Comparison of ENCODE assay signal across 1 cellular context in genomic region chr2:55419514-55420243, GRCh38.
TF ChIP-seq lines count a peak whose summit lies in the region.

Gene CCDC88A, minus strand, starts transcription at chr2:55419856. Its CDS starts 777 bp downstream, at chr2:55419079.

TF ChIP-seq in K562, 482 proteins besides CTCF, POLR2A, EP300 and RAD21 (continued from another document and continues in another):
- TF ChIP-seq ZBTB33 (CRISPR knock-in tag; IDR thresholded peaks at IDR 0.05) (peak; percentile 77), RB1 (IDR thresholded peaks at IDR 0.05; ENCODE audit: low read depth) (peak; percentile 99), KLF1 (tag; IDR thresholded peaks at IDR 0.05) (peak; percentile 66; the same call in 1 of the 2 replicates), GATAD2B (IDR thresholded peaks at IDR 0.05; ENCODE audit: borderline replicate concordance) (peak; percentile 97), POLR2AphosphoS2 (IDR thresholded peaks at IDR 0.05; ENCODE audit: low read length) (0 out of 2 replicates have a peak, but pooled peaks have one; percentile 66), EWSR1 (IDR thresholded peaks at IDR 0.05; ENCODE audit: borderline replicate concordance, low read depth, partially characterized antibody) (no peak), REST (CRISPR knock-in tag; IDR thresholded peaks at IDR 0.05; ENCODE audit: low read depth) (no peak), MCM2 (IDR thresholded peaks at IDR 0.05; ENCODE audit: low read depth) (no peak), SFPQ (IDR thresholded peaks at IDR 0.05; ENCODE audit: low read depth, low read length) (no peak), PPARD (CRISPR knock-in tag; IDR thresholded peaks at IDR 0.05) (no peak), NCOA4 (IDR thresholded peaks at IDR 0.05; ENCODE audit: partially characterized antibody) (no peak), CTBP1 (IDR thresholded peaks at IDR 0.05; ENCODE audit: borderline replicate concordance) (peak; percentile 97), TEAD4 (IDR thresholded peaks at IDR 0.05; ENCODE audit: low read length) (peak; percentile 31; the same call in 1 of the 2 replicates), TEAD4 (CRISPR knock-in tag; IDR thresholded peaks at IDR 0.05; ENCODE audit: borderline replicate concordance) (no peak), MAX (CRISPR knock-in tag; IDR thresholded peaks at IDR 0.05) (peak; percentile 75), ZFX (CRISPR knock-in tag; IDR thresholded peaks at IDR 0.05) (peak; percentile 62), SAFB2 (IDR thresholded peaks at IDR 0.05; ENCODE audit: borderline replicate concordance, low read depth, low read length, severe bottlenecking) (no peak), ZNF354B (CRISPR knock-in tag; IDR thresholded peaks at IDR 0.05) (no peak), ZNF174 (CRISPR knock-in tag; IDR thresholded peaks at IDR 0.05) (no peak), FOXK2 (conservative IDR thresholded peaks at IDR 0.05 in 1 of 2, IDR thresholded peaks at IDR 0.05 in 1 of 2; ENCODE audit: low read depth in 2 of 2) (no peak), ZNF395 (CRISPR knock-in tag; IDR thresholded peaks at IDR 0.05) (peak; percentile 98), THAP12 (CRISPR knock-in tag; IDR thresholded peaks at IDR 0.05) (no peak; the same call in none of the 2 replicates), KAT8 (IDR thresholded peaks at IDR 0.05; ENCODE audit: low read depth) (no peak), ZBTB5 (IDR thresholded peaks at IDR 0.05) (no peak), GTF2F1 (IDR thresholded peaks at IDR 0.05; ENCODE audit: low read depth, low read length) (peak; percentile 58; the same call in 1 of the 2 replicates), WHSC1 (IDR thresholded peaks at IDR 0.05; ENCODE audit: low read length) (no peak), KAT7 (CRISPR knock-in tag; IDR thresholded peaks at IDR 0.05; ENCODE audit: borderline replicate concordance) (peak; percentile 90; the same call in 1 of the 2 replicates), RBM25 (IDR thresholded peaks at IDR 0.05; ENCODE audit: low read depth, low read length, severe bottlenecking) (peak; percentile 70), IRF2 (CRISPR knock-in tag; IDR thresholded peaks at IDR 0.05) (no peak), FOSL1 (tag; conservative IDR thresholded peaks at IDR 0.05) (peak; percentile 53; the same call in 1 of the 2 replicates), ZBTB40 (IDR thresholded peaks at IDR 0.05) (no peak), ZBTB40 (CRISPR knock-in tag; IDR thresholded peaks at IDR 0.05) (peak; percentile 31; the same call in 1 of the 2 replicates), ZNF778 (CRISPR knock-in tag; IDR thresholded peaks at IDR 0.05) (no peak), ZEB2 (IDR thresholded peaks at IDR 0.05) (no peak), E2F3 (CRISPR knock-in tag; IDR thresholded peaks at IDR 0.05) (peak; percentile 70)
